In the genomic region with DNA sequence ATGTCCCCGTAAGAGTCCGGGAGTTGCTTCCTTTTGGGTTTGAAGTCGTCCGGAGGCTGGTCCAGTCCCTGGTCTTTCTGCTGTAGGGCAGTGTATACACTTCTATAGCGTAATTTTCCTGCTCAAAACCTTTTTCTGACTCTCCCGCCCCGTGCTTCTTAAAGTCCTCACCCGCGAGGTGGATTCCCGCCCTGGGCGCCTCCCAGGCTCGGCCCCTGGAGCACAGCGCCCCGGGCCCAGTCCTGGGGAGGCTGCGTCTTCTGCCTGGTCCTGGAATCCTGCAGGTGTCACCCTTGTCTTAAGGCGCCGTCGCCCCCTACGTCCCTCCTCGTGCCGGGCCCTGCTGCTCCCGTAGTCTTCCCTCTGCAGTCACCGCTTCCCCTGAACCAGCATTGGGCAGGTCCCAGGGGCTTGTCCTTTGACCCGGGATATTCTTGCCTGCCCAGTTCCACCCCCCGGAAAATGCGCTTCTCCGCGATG, we compare ENCODE assay signal across 12 cellular contexts. TPM values are rescaled to one million over a fixed set of nuclear protein-coding genes. Genes with fewer than 3 reads are reported as not detected.
A peak's percentile ranks its signal among the peaks of the same experiment; 100 is the strongest.
DNase-seq lines count a peak whose midpoint lies in the region; ATAC-seq and TF ChIP-seq lines count a peak whose summit lies in the region.
"Had no signal": no experiment of that assay in that cellular context is flagged by ENCODE, and none has a peak within 500 bp of the region (broad histone marks: within the 10 kb centered on the region; RNA-seq: fewer than 3 reads in every experiment).

No MANE protein-coding gene starts in this region.

- H3K9me3 ChIP-seq in IMR-90 (ENCODE audit: control insufficient read depth, insufficient read depth, low read length) (peaks cover 35% of the 10 kb centered on the region), cardiac muscle cell (ENCODE audit: low read depth) (no peaks in the 10 kb centered on the region), neural cell (ENCODE audit: low read length) (no peaks in the 10 kb centered on the region)

- no peak for TF ChIP-seq EP300 in neural cell (conservative IDR thresholded peaks at IDR 0.05; ENCODE audit: poor library complexity, severe bottlenecking)

- no peaks in the 10 kb centered on the region for H3K9me1 ChIP-seq in IMR-90 (ENCODE audit: insufficient read depth, low read length)

- in situ Hi-C loops in IMR-90 (cut with MboI; ENCODE audit: low sequenced_read_pairs), result no loop called here

- intact Hi-C loops in IMR-90 (cut with micrococcal nuclease), result no loop called here

- no peak overlapping the region for H4K91ac ChIP-seq in IMR-90 (ENCODE audit: insufficient read depth, low read depth, low read length)

- H4K20me1 ChIP-seq in IMR-90 (ENCODE audit: insufficient read depth, low read length) (no peaks in the 10 kb centered on the region), neural cell (ENCODE audit: insufficient read depth) (no peaks in the 10 kb centered on the region)

- H2BK15ac ChIP-seq in IMR-90 (ENCODE audit: low read depth, low read length), result no peak overlapping the region

- TF ChIP-seq POLR2A in IMR-90 (IDR thresholded peaks at IDR 0.05; ENCODE audit: low read depth, low read length), result no peak

- H2BK5ac ChIP-seq in IMR-90 (ENCODE audit: low read depth, low read length, poor library complexity, severe bottlenecking), result no peak overlapping the region

- H3K9ac ChIP-seq in IMR-90 (ENCODE audit: low read depth, low read length) (no peak overlapping the region), neural cell (ENCODE audit: low read length) (no peak overlapping the region)

- no peak overlapping the region for H3K4ac ChIP-seq in IMR-90 (ENCODE audit: low read depth, low read length)

- CTCF ChIA-PET in IMR-90 (lab: Yijun Ruan, JAX), result no interaction called here

- H3K23ac ChIP-seq in IMR-90 (ENCODE audit: low read depth, low read length), result no peak overlapping the region

- no peaks in the 10 kb centered on the region for H3K9me2 ChIP-seq in neural cell (ENCODE audit: insufficient read depth, low read length)

- H3K4me1 ChIP-seq in IMR-90 (ENCODE audit: control insufficient read depth, insufficient read depth, low read length) (no peaks in the 10 kb centered on the region), cardiac muscle cell (ENCODE audit: low read depth) (no peaks in the 10 kb centered on the region)
- H3K4me1 ChIP-seq: Peyer's patch, spleen had no signal

- POLR2A ChIA-PET in IMR-90 (lab: Charles Lee; ENCODE audit: unreplicated experiment), result no interaction called here

- no TSS peak for BruUV-seq in IMR-90 (replicated peaks; lab: Mats Ljungman, UMichigan)

- DNase-seq in D341Med (ENCODE audit: low spot score) (peak; percentile 21), IMR-90 (no peak), cardiac muscle cell (ENCODE audit: low read depth in 1 of 2, low spot score in 1 of 2) (peak in 1 of 2 donors; percentile 68), KG1 (lab: John Stamatoyannopoulos, UW) (no peak), GOT3 (lab: John Stamatoyannopoulos, UW) (no peak)
- no peak for DNase-seq in stimulated activated naive CD4-positive, alpha-beta T cell (lab: John Stamatoyannopoulos, UW)
- DNase-seq: activated naive CD4-positive, alpha-beta T cell treated with anti-CD3 and anti-CD28 coated beads, Interleukin-2, amount 50 U/mL, for 16 hours; effector memory CD4-positive, alpha-beta T cell; Peyer's patch; spleen had no signal

- H3K18ac ChIP-seq in IMR-90 (ENCODE audit: low read depth, low read length), result no peak overlapping the region

- no peak overlapping the region for H3K56ac ChIP-seq in IMR-90 (ENCODE audit: extremely low read depth, insufficient read depth, low read length)

- H3F3A ChIP-seq in neural cell (ENCODE audit: insufficient read depth, low read length, poor library complexity, severe bottlenecking), result no peaks in the 10 kb centered on the region

- H3K79me1 ChIP-seq in IMR-90 (ENCODE audit: low read depth in 1 of 2, low read length in 2 of 2), result no peaks in the 10 kb centered on the region

- H3K36me3 ChIP-seq in IMR-90 (ENCODE audit: control insufficient read depth, insufficient read depth, low read length) (no peaks in the 10 kb centered on the region), cardiac muscle cell (no peaks in the 10 kb centered on the region), neural cell (ENCODE audit: insufficient read depth, low read length) (no peaks in the 10 kb centered on the region)
- H3K36me3 ChIP-seq: Peyer's patch had no signal

- TF ChIP-seq CTCF in IMR-90 (conservative IDR thresholded peaks at IDR 0.05; ENCODE audit: low read depth, low read length) (no peak), cardiac muscle cell (IDR thresholded peaks at IDR 0.05; ENCODE audit: low read depth, low read length) (no peak), neural cell (IDR thresholded peaks at IDR 0.05; ENCODE audit: poor library complexity, severe bottlenecking) (no peak)

- dilution Hi-C loops in IMR-90 (cut with HindIII; ENCODE audit: low sequenced_read_pairs, unreplicated experiment), result no loop called here

- H2BK20ac ChIP-seq in IMR-90 (ENCODE audit: low read depth, low read length), result no peak overlapping the region

- TF ChIP-seq RAD21 in IMR-90 (IDR thresholded peaks at IDR 0.05; ENCODE audit: low read length) (no peak), neural cell (conservative IDR thresholded peaks at IDR 0.05) (no peak)

- no peaks in the 10 kb centered on the region for H3K79me2 ChIP-seq in neural cell (replicated peaks; ENCODE audit: insufficient read depth, low read length)

- peak overlapping the region; percentile 72 for H2AFZ ChIP-seq in IMR-90 (replicated peaks; ENCODE audit: low read length, poor library complexity)
- no peak overlapping the region for H2AFZ ChIP-seq in neural cell (ENCODE audit: low read depth, low read length)

- H2AK9ac ChIP-seq in IMR-90 (replicated peaks; ENCODE audit: low read depth, low read length, poor library complexity), result no peak overlapping the region

- no peak overlapping the region for H4K8ac ChIP-seq in IMR-90 (ENCODE audit: low read depth in 2 of 2, low read length in 2 of 2)

- WGBS in IMR-90 (ENCODE audit: extremely low coverage in 2 of 2, insufficient read length in 1 of 2), 2 experiments, result 17% methylated on average over 18 of the region's 28 CpGs; no CpG with 5 or more reads in 1 of the 2 experiments

- no peak overlapping the region for H2AK5ac ChIP-seq in IMR-90 (ENCODE audit: low read depth, low read length)

- H3K4me3 ChIP-seq in IMR-90 (ENCODE audit: insufficient read depth, low read depth, low read length) (no peak overlapping the region), cardiac muscle cell (peak overlapping the region; percentile 31), neural cell (ENCODE audit: low read length) (peak overlapping the region; percentile 31)
- H3K4me3 ChIP-seq: Peyer's patch, spleen had no signal

- H3K14ac ChIP-seq in IMR-90 (replicated peaks; ENCODE audit: low read depth, low read length), result no peak overlapping the region

- H3K27me3 ChIP-seq in IMR-90 (ENCODE audit: control insufficient read depth, insufficient read depth, low read length), result no peaks in the 10 kb centered on the region
- H3K27me3 ChIP-seq in cardiac muscle cell, result no peaks in the 10 kb centered on the region
- no peaks in the 10 kb centered on the region for H3K27me3 ChIP-seq in neural cell (ENCODE audit: insufficient read depth, low read depth, low read length)
- H3K27me3 ChIP-seq: Peyer's patch had no signal

- no peak overlapping the region for H3K27ac ChIP-seq in IMR-90 (ENCODE audit: insufficient read depth, low read length)
- H3K27ac ChIP-seq in cardiac muscle cell, result peak overlapping the region; percentile 67
- H3K27ac ChIP-seq in neural cell (ENCODE audit: low read length), result no peak overlapping the region
- H3K27ac ChIP-seq: Peyer's patch, spleen had no signal

- H4K5ac ChIP-seq in IMR-90 (ENCODE audit: low read depth, low read length), result no peak overlapping the region

- no peak overlapping the region for H2BK120ac ChIP-seq in IMR-90 (ENCODE audit: low read depth, low read length)

- no peak for ATAC-seq in IMR-90 (ENCODE audit: low read depth)
- ATAC-seq in HG03108 (IDR thresholded peaks at IDR 0.05; ENCODE audit: unreplicated experiment), result no peak

- H3K4me2 ChIP-seq in IMR-90 (ENCODE audit: low read depth, low read length) (no peak overlapping the region), neural cell (ENCODE audit: low read length) (no peak overlapping the region)

TF ChIP-seq in IMR-90, 13 proteins besides CTCF, POLR2A, EP300 and RAD21 (continues in another document):
- TF ChIP-seq MAZ (IDR thresholded peaks at IDR 0.05; ENCODE audit: borderline replicate concordance, low read depth, low read length), result no peak
- TF ChIP-seq BHLHE40 (IDR thresholded peaks at IDR 0.05; ENCODE audit: low read depth, low read length), result no peak
- no peak for TF ChIP-seq SMC3 (IDR thresholded peaks at IDR 0.05; ENCODE audit: low read depth, low read length)
- no peak for TF ChIP-seq MAFK (IDR thresholded peaks at IDR 0.05; ENCODE audit: low read depth, low read length)
- TF ChIP-seq NFE2L2 (IDR thresholded peaks at IDR 0.05; ENCODE audit: low read depth, low read length), result no peak

TF ChIP-seq in neural cell, 6 proteins besides CTCF, POLR2A, EP300 and RAD21 (continues in another document):
- no peak for TF ChIP-seq SMC3 (conservative IDR thresholded peaks at IDR 0.05; ENCODE audit: poor library complexity)
- TF ChIP-seq MXI1 (conservative IDR thresholded peaks at IDR 0.05; ENCODE audit: poor library complexity, severe bottlenecking), result no peak
- TF ChIP-seq EZH2 (IDR thresholded peaks at IDR 0.05; ENCODE audit: borderline replicate concordance, insufficient read depth, low read length, poor library complexity, severe bottlenecking), result no peak
- TF ChIP-seq POLR2AphosphoS5 (IDR thresholded peaks at IDR 0.05), result no peak

RNA-seq across cellular contexts. Expression of a gene that starts 34.4 kb away (rescaled TPM):
- 19.9 and 22.8 TPM in 2 replicates for total RNA-seq in IMR-90 (2012; rRNA removed)
- 2.3 and 3.6 TPM in 2 replicates for polyA plus RNA-seq in IMR-90 (2012; rRNA removed)
- polyA plus RNA-seq in IMR-90 (2012; cell fraction: cytosol; rRNA removed), result 0.36 and 0.48 TPM in 2 replicates
- polyA plus RNA-seq in IMR-90 (2012; cell fraction: nucleus; rRNA removed; ENCODE audit: low replicate concordance), result 0.48 and 4.5 TPM in 2 replicates
- 19.0 and 22.9 TPM in 2 replicates for total RNA-seq in cardiac muscle cell
- 6.2 and 11.3 TPM in 2 replicates for polyA plus RNA-seq in cardiac muscle cell
- 6.5 and 13.4 TPM in 2 replicates for polyA plus RNA-seq in neural cell
- polyA minus RNA-seq in neural cell, result 47.2 and 57.4 TPM in 2 replicates

RNA-seq across cellular contexts. Expression of a gene that starts 39.7 kb away (rescaled TPM):
- 2.8 and 4.1 TPM in 2 replicates for total RNA-seq in IMR-90 (2012; rRNA removed)
- 1.2 and 1.4 TPM in 2 replicates for polyA plus RNA-seq in IMR-90 (2012; rRNA removed)
- 0.11 and 0.77 TPM in 2 replicates for polyA plus RNA-seq in IMR-90 (2012; cell fraction: cytosol; rRNA removed)
- polyA plus RNA-seq in IMR-90 (2012; cell fraction: nucleus; rRNA removed; ENCODE audit: low replicate concordance), result 0.57 and 5.2 TPM in 2 replicates
- total RNA-seq in cardiac muscle cell, result 3.4 and 3.8 TPM in 2 replicates
- 2.6 and 3.1 TPM in 2 replicates for polyA plus RNA-seq in cardiac muscle cell
- 0.47 and 1.1 TPM in 2 replicates for polyA plus RNA-seq in neural cell
- 3.2 and 3.8 TPM in 2 replicates for polyA minus RNA-seq in neural cell
